In the genomic region with DNA sequence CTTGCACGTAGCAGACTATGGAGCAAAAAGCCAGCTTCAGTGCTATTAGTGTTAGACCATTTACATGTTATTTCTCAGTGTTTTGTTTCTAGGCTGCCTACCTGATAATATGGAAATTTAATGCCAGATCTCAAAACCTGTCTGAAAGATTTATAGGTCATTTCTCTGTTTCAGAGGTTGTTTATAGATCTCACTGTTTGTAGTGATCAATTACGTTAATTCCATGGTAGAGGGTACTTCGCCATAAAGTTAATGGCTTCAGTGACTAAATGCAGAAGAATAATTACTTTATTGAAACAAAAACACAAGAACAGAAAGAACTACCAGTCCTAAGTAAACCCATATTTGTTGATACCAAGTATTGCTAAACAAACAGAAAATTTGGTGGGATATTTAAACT, we compare ENCODE assay signal across 28 cellular contexts.
"Had no signal": no experiment of that assay in that cellular context is flagged by ENCODE, and none has a peak within 500 bp of the region (broad histone marks: within the 10 kb centered on the region; RNA-seq: fewer than 3 reads in every experiment).

No MANE protein-coding gene starts in this region.

- H3K27me3 Mint-ChIP-seq: naive thymus-derived CD8-positive, alpha-beta T cell; natural killer cell treated with Interleukin-12 subunit alpha and Interleukin-12 subunit beta and Interleukin-15 and Interleukin-18, amount 100 ng/mL, for 72 hours; progenitor cell of endocrine pancreas; stimulated activated naive B cell treated with anti-CD40 and anti-IgM and Interleukin-4, amounts not matched to agents 10 μg/mL and 1 μg/mL and 100 μg/mL, for 72 hours; stimulated activated naive CD8-positive, alpha-beta T cell treated with anti-CD3 and anti-CD28 coated beads, Interleukin-15, Interleukin-2, amounts not matched to agents 100 ng/mL and 50 ng/mL, for 24 hours; type B pancreatic cell had no signal

- FAIRE-seq: small intestine had no signal

- H3K36me3 ChIP-seq: neural progenitor cell, ovary, right lobe of liver, sigmoid colon, stomach, thoracic aorta, thyroid gland, transverse colon, upper lobe of right lung, uterus had no signal

- ATAC-seq: naive thymus-derived CD8-positive, alpha-beta T cell; natural killer cell treated with Interleukin-12 subunit alpha and Interleukin-12 subunit beta and Interleukin-15 and Interleukin-18, amount 100 ng/mL, for 72 hours; psoas muscle; right cardiac atrium; right lobe of liver; stimulated activated effector memory CD8-positive, alpha-beta T cell treated with anti-CD3 and anti-CD28 coated beads, Interleukin-12 subunit alpha, Interleukin-12 subunit beta, amount 100 ng/mL, for 72 hours; stimulated activated naive B cell treated with anti-CD40 and anti-IgM and Interleukin-4, amounts not matched to agents 10 μg/mL and 1 μg/mL and 100 μg/mL, for 72 hours; upper lobe of right lung had no signal

- H3K27ac ChIP-seq: neural progenitor cell, ovary, parathyroid adenoma, psoas muscle, right lobe of liver, sigmoid colon, stomach, thoracic aorta, thyroid gland, transverse colon, upper lobe of right lung, uterus had no signal

- H3K4me3 Mint-ChIP-seq: naive thymus-derived CD8-positive, alpha-beta T cell; natural killer cell treated with Interleukin-12 subunit alpha and Interleukin-12 subunit beta and Interleukin-15 and Interleukin-18, amount 100 ng/mL, for 72 hours; neural progenitor cell; stimulated activated effector memory CD8-positive, alpha-beta T cell treated with anti-CD3 and anti-CD28 coated beads, Interleukin-12 subunit alpha, Interleukin-12 subunit beta, amount 100 ng/mL, for 72 hours; stimulated activated naive B cell treated with anti-CD40 and anti-IgM and Interleukin-4, amounts not matched to agents 10 μg/mL and 1 μg/mL and 100 μg/mL, for 72 hours; stimulated activated naive CD8-positive, alpha-beta T cell treated with anti-CD3 and anti-CD28 coated beads, Interleukin-15, Interleukin-2, amounts not matched to agents 100 ng/mL and 50 ng/mL, for 24 hours; type B pancreatic cell had no signal

- H3K36me3 Mint-ChIP-seq: naive thymus-derived CD8-positive, alpha-beta T cell; natural killer cell treated with Interleukin-12 subunit alpha and Interleukin-12 subunit beta and Interleukin-15 and Interleukin-18, amount 100 ng/mL, for 72 hours; neural progenitor cell; stimulated activated effector memory CD8-positive, alpha-beta T cell treated with anti-CD3 and anti-CD28 coated beads, Interleukin-12 subunit alpha, Interleukin-12 subunit beta, amount 100 ng/mL, for 72 hours; type B pancreatic cell had no signal

- DNase-seq: naive thymus-derived CD8-positive, alpha-beta T cell; occipital lobe; ovary; posterior cingulate gyrus; psoas muscle; right cardiac atrium; right lobe of liver; sigmoid colon; small intestine; stimulated activated CD4-positive, alpha-beta T cell treated with anti-CD3 and anti-CD28 coated beads, Interleukin-15, amount 100 ng/mL, for 24 hours; stimulated activated CD4-positive, alpha-beta T cell treated with anti-CD3 and anti-CD28 coated beads, Interleukin-2, amount 100 ng/mL, for 24 hours; stimulated activated CD4-positive, alpha-beta T cell treated with anti-CD3 and anti-CD28 coated beads, Interleukin-2, amount 100 ng/mL, for 48 hours; stimulated activated CD4-positive, alpha-beta T cell treated with anti-CD3 and anti-CD28 coated beads, Interleukin-4, amount 100 ng/mL, for 24 hours; stimulated activated naive B cell treated with anti-CD40 and anti-IgM and Interleukin-4, amounts not matched to agents 10 μg/mL and 1 μg/mL and 100 μg/mL, for 72 hours; stimulated activated naive CD4-positive, alpha-beta T cell treated with Interleukin-2 at 50 U/mL for 16 hours; stomach; thyroid gland; transverse colon; upper lobe of right lung; uterus had no signal

- H3K27ac Mint-ChIP-seq: naive thymus-derived CD8-positive, alpha-beta T cell; natural killer cell treated with Interleukin-12 subunit alpha and Interleukin-12 subunit beta and Interleukin-15 and Interleukin-18, amount 100 ng/mL, for 72 hours; neural progenitor cell; progenitor cell of endocrine pancreas; stimulated activated effector memory CD8-positive, alpha-beta T cell treated with anti-CD3 and anti-CD28 coated beads, Interleukin-12 subunit alpha, Interleukin-12 subunit beta, amount 100 ng/mL, for 72 hours; stimulated activated naive B cell treated with anti-CD40 and anti-IgM and Interleukin-4, amounts not matched to agents 10 μg/mL and 1 μg/mL and 100 μg/mL, for 72 hours; stimulated activated naive CD8-positive, alpha-beta T cell treated with anti-CD3 and anti-CD28 coated beads, Interleukin-15, Interleukin-2, amounts not matched to agents 100 ng/mL and 50 ng/mL, for 24 hours; type B pancreatic cell had no signal

- H3K4me1 ChIP-seq: neural progenitor cell, parathyroid adenoma, psoas muscle, right lobe of liver, sigmoid colon, transverse colon, upper lobe of right lung, uterus had no signal

- H3K4me3 ChIP-seq: neural progenitor cell, ovary, psoas muscle, right lobe of liver, sigmoid colon, stomach, thoracic aorta, thyroid gland, transverse colon, upper lobe of right lung, uterus had no signal

- H3K4me1 Mint-ChIP-seq: naive thymus-derived CD8-positive, alpha-beta T cell; neural progenitor cell; stimulated activated effector memory CD8-positive, alpha-beta T cell treated with anti-CD3 and anti-CD28 coated beads, Interleukin-12 subunit alpha, Interleukin-12 subunit beta, amount 100 ng/mL, for 72 hours had no signal

- H3K9me3 ChIP-seq: ovary, psoas muscle, right lobe of liver, sigmoid colon, stomach, thoracic aorta, thyroid gland, transverse colon, upper lobe of right lung, uterus had no signal
